In genomic region chr5:143220748-143221211, GRCh38 we compare ENCODE assay signal across 1 cellular context.
TF ChIP-seq lines count a peak whose summit lies in the region.

No MANE protein-coding gene starts in this region.

TF ChIP-seq in GM12878, 131 proteins besides CTCF, POLR2A, EP300 and RAD21 (continued from another document):
- TF ChIP-seq RELB (IDR thresholded peaks at IDR 0.05; ENCODE audit: low read depth) (peak; percentile 79), IKZF1 (conservative IDR thresholded peaks at IDR 0.05) (peak; percentile 88), EED (IDR thresholded peaks at IDR 0.05; ENCODE audit: low read depth) (peak; percentile 87), MEF2B (IDR thresholded peaks at IDR 0.05; ENCODE audit: partially characterized antibody, poor library complexity, severe bottlenecking) (peak; percentile 17)
